In genomic region chr10:87860156-87860795, GRCh38 we compare ENCODE assay signal across 1 cellular context.
A peak's percentile ranks its signal among the peaks of the same experiment; 100 is the strongest.
TF ChIP-seq lines count a peak whose summit lies in the region.

No MANE protein-coding gene starts in this region.

TF ChIP-seq in GM12878, 131 proteins besides CTCF, POLR2A, EP300 and RAD21 (continued from another document):
- TF ChIP-seq E2F8 (IDR thresholded peaks at IDR 0.05; ENCODE audit: low read depth, partially characterized antibody) = no peak
- TF ChIP-seq NR2C2 (IDR thresholded peaks at IDR 0.05; ENCODE audit: borderline replicate concordance, control insufficient read depth, insufficient read length, low read depth) = no peak
- TF ChIP-seq MEF2B (IDR thresholded peaks at IDR 0.05; ENCODE audit: partially characterized antibody, poor library complexity, severe bottlenecking) = no peak
- no peak for TF ChIP-seq BCL11A (IDR thresholded peaks at IDR 0.05; ENCODE audit: low read depth, low read length)
- TF ChIP-seq CHD1 (IDR thresholded peaks at IDR 0.05; ENCODE audit: low read depth, low read length) = no peak
- TF ChIP-seq WRNIP1 (IDR thresholded peaks at IDR 0.05; ENCODE audit: borderline replicate concordance, low read depth, low read length) = no peak
- no peak for TF ChIP-seq RELA (IDR thresholded peaks at IDR 0.05; ENCODE audit: borderline replicate concordance, partially characterized antibody)
- no peak for TF ChIP-seq LARP7 (IDR thresholded peaks at IDR 0.05)
- TF ChIP-seq PBX3 (IDR thresholded peaks at IDR 0.05; ENCODE audit: insufficient replicate concordance, low read depth, low read length) = no peak
- no peak for TF ChIP-seq RBBP5 (conservative IDR thresholded peaks at IDR 0.05)
- no peak for TF ChIP-seq SRF (IDR thresholded peaks at IDR 0.05; ENCODE audit: low read depth in 2 of 2, low read length in 2 of 2)
- no peak for TF ChIP-seq PRDM15 (CRISPR knock-in tag; IDR thresholded peaks at IDR 0.05)
- peak; percentile 58; the same call in 1 of the 2 replicates for TF ChIP-seq SMARCA5 (IDR thresholded peaks at IDR 0.05)
- no peak for TF ChIP-seq MEF2A (IDR thresholded peaks at IDR 0.05; ENCODE audit: insufficient read depth, low read depth, low read length)
- TF ChIP-seq HDAC2 (IDR thresholded peaks at IDR 0.05) = no peak
- no peak for TF ChIP-seq NR2F1 (conservative IDR thresholded peaks at IDR 0.05)
- no peak for TF ChIP-seq DPF2 (IDR thresholded peaks at IDR 0.05)
- TF ChIP-seq GABPA (IDR thresholded peaks at IDR 0.05; ENCODE audit: low read depth) = no peak
- no peak for TF ChIP-seq TCF12 (IDR thresholded peaks at IDR 0.05; ENCODE audit: low read depth, low read length)
- no peak for TF ChIP-seq ZSCAN29 (IDR thresholded peaks at IDR 0.05)
- no peak for TF ChIP-seq RFX5 (IDR thresholded peaks at IDR 0.05; ENCODE audit: low read depth, low read length)
- no peak for TF ChIP-seq ZNF622 (IDR thresholded peaks at IDR 0.05)
